In the genomic region with DNA sequence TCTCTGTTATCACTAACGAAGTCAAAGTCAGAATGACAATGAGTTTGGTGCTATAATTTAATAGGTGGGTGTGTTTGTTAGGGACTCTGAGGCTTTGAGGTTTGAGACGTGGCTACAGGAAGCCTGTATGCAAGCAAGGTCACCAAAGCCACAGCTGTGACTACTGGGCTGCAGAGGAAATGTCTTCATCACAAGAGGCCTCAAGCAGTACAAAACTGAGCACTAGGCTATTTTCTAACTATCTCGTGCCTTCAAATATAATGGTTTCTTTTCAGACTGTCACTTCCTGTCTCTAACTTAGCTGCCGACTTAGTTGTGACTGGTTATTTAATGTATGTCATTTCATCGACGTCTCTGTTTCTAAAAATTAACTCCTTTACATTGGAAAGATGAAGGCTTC, we compare ENCODE assay signal across 8 cellular contexts.
A peak's percentile ranks its signal among the peaks of the same experiment; 100 is the strongest.
DNase-seq lines count a peak whose midpoint lies in the region; ATAC-seq and TF ChIP-seq lines count a peak whose summit lies in the region.

No MANE protein-coding gene starts in this region.

- H3K4me1 ChIP-seq in mucosa of descending colon (ENCODE audit: low read depth) (peaks cover 23% of the 10 kb centered on the region), testis (peaks cover 10% of the 10 kb centered on the region)

- DNase-seq in CD4-positive, alpha-beta T cell, result peak in 9 of 10 experiments; percentile 7 to 65 (median 30)
- DNase-seq in activated CD4-positive, alpha-beta T cell treated with anti-CD3 and anti-CD28 coated beads, Interleukin-2, amount 50 U/mL, for 48 hours, result peak; percentile 23 to 27
- DNase-seq in mucosa of descending colon, result peak in 1 of 3 donors; percentile 28
- DNase-seq in H4 (ENCODE audit: low spot score), result no peak
- DNase-seq in WERI-Rb-1, result no peak
- DNase-seq in RKO (ENCODE audit: low spot score), result no peak
- no peak for DNase-seq in testis

- peak overlapping the region; percentile 54 for H3K4me3 Mint-ChIP-seq in CD4-positive, alpha-beta T cell

- H3K9me3 ChIP-seq in CD4-positive, alpha-beta T cell (ENCODE audit: control insufficient read depth, low read length), result no peaks in the 10 kb centered on the region
- H3K9me3 ChIP-seq in mucosa of descending colon (no peaks in the 10 kb centered on the region), WERI-Rb-1 (ENCODE audit: severe bottlenecking) (no peaks in the 10 kb centered on the region), testis (no peaks in the 10 kb centered on the region)

- intact Hi-C loops in CD4-positive, alpha-beta T cell (cut with DNase I, micrococcal nuclease), result loop anchor here in 1 of 2 experiments (2.0 kb wide), 1 partner anchor 57 kb away; no protein-coding TSS in a partner anchor
- intact Hi-C loops in mucosa of descending colon (cut with DNase I, micrococcal nuclease) (no loop called here), testis (cut with DNase I; ENCODE audit: low total_unique reads) (no loop called here)

- no peak for TF ChIP-seq POLR2A in testis (IDR thresholded peaks at IDR 0.05)

- no peaks in the 10 kb centered on the region for H3K27me3 ChIP-seq in CD4-positive, alpha-beta T cell (ENCODE audit: control insufficient read depth, insufficient read depth, low read length)
- H3K27me3 ChIP-seq in WERI-Rb-1 (ENCODE audit: insufficient read depth, low read depth, severe bottlenecking) (no peaks in the 10 kb centered on the region), testis (no peaks in the 10 kb centered on the region)

- no peak for TF ChIP-seq CTCF in CD4-positive, alpha-beta T cell (IDR thresholded peaks at IDR 0.05)
- TF ChIP-seq CTCF in mucosa of descending colon (IDR thresholded peaks at IDR 0.05) (no peak), WERI-Rb-1 (IDR thresholded peaks at IDR 0.05; ENCODE audit: low read depth, low read length) (no peak), testis (IDR thresholded peaks at IDR 0.05) (no peak)

- CTCF ChIA-PET in CD4-positive, alpha-beta T cell (lab: Charles Lee), result interaction anchor here (2.5 kb wide), 1 partner anchor 42 kb away, joined by 9 read pairs; no protein-coding TSS in a partner anchor

- POLR2A ChIA-PET in CD4-positive, alpha-beta T cell (lab: Charles Lee), result interaction anchor here (0.6 to 1.5 kb wide), 2 partner anchors 19 to 489 kb away, joined by 3 to 7 read pairs; a partner anchor contains a TSS

- H3K4me3 ChIP-seq in mucosa of descending colon (no peak overlapping the region), WERI-Rb-1 (ENCODE audit: low read depth, low read length) (no peak overlapping the region), testis (no peak overlapping the region)

- peak overlapping the region; percentile 72 for H3K27ac ChIP-seq in CD4-positive, alpha-beta T cell (ENCODE audit: low read depth, low read length)
- H3K27ac ChIP-seq in WERI-Rb-1 (no peak overlapping the region; the same call in 1 of the 2 replicates), testis (no peak overlapping the region)

- H3K36me3 Mint-ChIP-seq in CD4-positive, alpha-beta T cell (ENCODE audit: low read depth), result peaks cover 30% of the 10 kb centered on the region

- H3K9me3 Mint-ChIP-seq in CD4-positive, alpha-beta T cell, result no peaks in the 10 kb centered on the region

- ATAC-seq in CD4-positive, alpha-beta T cell (ENCODE audit: poor library complexity), result peak; percentile 89
- ATAC-seq in HG02885 (IDR thresholded peaks at IDR 0.05; ENCODE audit: poor library complexity, unreplicated experiment) (peak; percentile 68), mucosa of descending colon (peak; percentile 54)

- no peaks in the 10 kb centered on the region for H3K27me3 Mint-ChIP-seq in CD4-positive, alpha-beta T cell

- peaks cover 7% of the 10 kb centered on the region for H3K36me3 ChIP-seq in mucosa of descending colon (ENCODE audit: low read depth)
- peaks cover 53% of the 10 kb centered on the region for H3K36me3 ChIP-seq in WERI-Rb-1
- no peaks in the 10 kb centered on the region for H3K36me3 ChIP-seq in testis (ENCODE audit: low read depth, missing control alignments)

- peak overlapping the region; percentile 89 for H3K27ac Mint-ChIP-seq in CD4-positive, alpha-beta T cell

- peaks cover 54% of the 10 kb centered on the region for H3K4me1 Mint-ChIP-seq in CD4-positive, alpha-beta T cell (ENCODE audit: low read depth)

- WGBS in testis, 2 donors, result 53 to 66% methylated on average over 6 of the region's 6 CpGs

Comparison
In these comparisons a context has a peak if more than half of its experiments do, and no peak if none do; other contexts are left out.
1. DNase-seq: peak in CD4-positive, alpha-beta T cell (9 of 10) and activated CD4-positive, alpha-beta T cell treated with anti-CD3 and anti-CD28 coated beads, Interleukin-2, amount 50 U/mL, for 48 hours (2 of 2); none in H4 (single experiment), WERI-Rb-1 (single experiment), RKO (single experiment) and testis (single experiment).
2. Peak in every context shown above with its lines, with median percentiles within 50 percentile points of each other: ATAC-seq.